In the genomic region with DNA sequence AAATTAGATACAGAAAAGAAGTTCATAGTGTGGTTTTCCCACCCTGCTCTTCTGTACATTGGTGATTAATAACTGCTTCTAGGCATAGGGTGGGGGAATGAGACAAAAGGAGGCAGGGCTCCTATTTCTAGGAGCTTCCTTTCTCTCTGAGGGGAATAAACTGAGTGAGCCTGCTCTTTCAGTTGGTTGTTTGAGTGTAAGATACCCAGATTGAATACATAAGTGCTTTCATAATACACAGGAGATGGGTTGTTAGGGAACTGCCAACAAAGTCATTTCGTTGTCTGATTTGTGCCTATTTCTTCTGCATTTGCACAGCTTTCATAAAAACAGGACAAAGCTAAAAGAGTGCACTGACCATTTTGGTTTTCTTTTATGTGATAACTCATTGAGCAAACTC, we compare ENCODE assay signal across 24 cellular contexts. TPM values are rescaled to one million over a fixed set of nuclear protein-coding genes. Genes with fewer than 3 reads are reported as not detected.
A peak's percentile ranks its signal among the peaks of the same experiment; 100 is the strongest.
DNase-seq lines count a peak whose midpoint lies in the region; ATAC-seq and TF ChIP-seq lines count a peak whose summit lies in the region.
"Had no signal": no experiment of that assay in that cellular context is flagged by ENCODE, and none has a peak within 500 bp of the region (broad histone marks: within the 10 kb centered on the region; RNA-seq: fewer than 3 reads in every experiment).

No MANE protein-coding gene starts in this region.

- no peaks in the 10 kb centered on the region for H3K36me3 ChIP-seq in upper lobe of right lung
- H3K36me3 ChIP-seq: esophagus squamous epithelium, HAP-1, left ventricle myocardium inferior had no signal

- no peak for TF ChIP-seq CTCF in cardiac fibroblast (IDR thresholded peaks at IDR 0.05; ENCODE audit: low read depth, low read length)
- TF ChIP-seq CTCF in upper lobe of right lung (IDR thresholded peaks at IDR 0.05), result no peak

- H3K27me3 ChIP-seq in upper lobe of right lung, result no peaks in the 10 kb centered on the region
- H3K27me3 ChIP-seq: esophagus squamous epithelium had no signal

- DNase-seq in NOMO-1 treated with DMSO at 0.1 percent for 48 hours (lab: John Stamatoyannopoulos, UW; ENCODE audit: unreplicated experiment) (peak; percentile 13), cardiac fibroblast (ENCODE audit: low read depth in 2 of 2) (peak; percentile 20 to 29), medulla oblongata (ENCODE audit: extremely low spot score) (peak; percentile 36), upper lobe of right lung (no peak), anterior cingulate cortex (lab: John Stamatoyannopoulos, UW) (no peak), NCI-H446 treated with DMSO at 0.1 percent for 48 hours (lab: John Stamatoyannopoulos, UW) (no peak)
- no peak for DNase-seq in stimulated activated CD4-positive, alpha-beta T cell treated with anti-CD3 and anti-CD28 coated beads, Interleukin-4, amount 100 ng/mL, for 24 hours
- DNase-seq: activated CD8-positive, alpha-beta T cell treated with anti-CD3 and anti-CD28 coated beads for 36 hours; DND-41; effector memory CD4-positive, alpha-beta T cell; esophagus squamous epithelium; left ventricle myocardium inferior; midbrain; naive thymus-derived CD4-positive, alpha-beta T cell; NCI-H1092 treated with DMSO at 0.1 percent for 48 hours; NCI-H2227 treated with DMSO at 0.1 percent for 48 hours; NCI-H748 treated with DMSO at 0.1 percent for 48 hours; OCI-M1; SK-N-SH had no signal

- ATAC-seq in upper lobe of right lung, result no peak
- ATAC-seq: activated CD8-positive, alpha-beta T cell treated with anti-CD3 and anti-CD28 coated beads for 36 hours; activated naive CD4-positive, alpha-beta T cell treated with anti-CD3 and anti-CD28 coated beads, Interleukin-2, amount 50 U/mL, for 72 hours; naive thymus-derived CD4-positive, alpha-beta T cell had no signal

- peak overlapping the region; percentile 26 for H3K27ac ChIP-seq in upper lobe of right lung
- H3K27ac ChIP-seq: esophagus squamous epithelium, left ventricle myocardium inferior had no signal

- no peaks in the 10 kb centered on the region for H3K9me3 ChIP-seq in upper lobe of right lung
- H3K9me3 ChIP-seq: esophagus squamous epithelium, HAP-1, SK-N-SH had no signal

- H3K4me3 ChIP-seq in cardiac fibroblast (replicated peaks in 1 of 2; ENCODE audit: low read depth in 2 of 2, low read length in 2 of 2), result no peak overlapping the region
- H3K4me3 ChIP-seq in upper lobe of right lung, result no peak overlapping the region
- H3K4me3 ChIP-seq: esophagus squamous epithelium, HAP-1, left ventricle myocardium inferior had no signal

- intact Hi-C loops in upper lobe of right lung (cut with DNase I), result no loop called here

- peaks cover 8% of the 10 kb centered on the region for H3K4me1 ChIP-seq in upper lobe of right lung
- H3K4me1 ChIP-seq: HAP-1 had no signal

RNA-seq across cellular contexts. Expression of gene TTC23L, which starts 48.9 kb away (rescaled TPM):
- 0.20 TPM for total RNA-seq in upper lobe of right lung
- total RNA-seq: activated T-helper 2 cell treated with anti-CD3 and anti-CD28 coated beads, Interferon-gamma antibody, Interleukin-2, Interleukin-4, amounts not matched to agents 10 μg/mL and 5 μg/mL and 100 μg/mL, durations not matched to agents 14 hours and 24 hours and 36 hours; left ventricle myocardium inferior; skeletal muscle tissue; T-helper 2 cell treated with Interferon-gamma antibody and Interleukin-4, amounts not matched to agents 100 ng/mL and 5 ng/mL, for 36 hours had no signal

Comparison
In these comparisons a context has a peak if more than half of its experiments do, and no peak if none do; other contexts are left out.
1. DNase-seq: peak in NOMO-1 treated with DMSO at 0.1 percent for 48 hours (single experiment), cardiac fibroblast (2 of 2) and medulla oblongata (single experiment); none in upper lobe of right lung (single experiment), stimulated activated CD4-positive, alpha-beta T cell treated with anti-CD3 and anti-CD28 coated beads, Interleukin-4, amount 100 ng/mL, for 24 hours (single experiment), anterior cingulate cortex (0 of 58) and NCI-H446 treated with DMSO at 0.1 percent for 48 hours (single experiment).